In the genomic region with DNA sequence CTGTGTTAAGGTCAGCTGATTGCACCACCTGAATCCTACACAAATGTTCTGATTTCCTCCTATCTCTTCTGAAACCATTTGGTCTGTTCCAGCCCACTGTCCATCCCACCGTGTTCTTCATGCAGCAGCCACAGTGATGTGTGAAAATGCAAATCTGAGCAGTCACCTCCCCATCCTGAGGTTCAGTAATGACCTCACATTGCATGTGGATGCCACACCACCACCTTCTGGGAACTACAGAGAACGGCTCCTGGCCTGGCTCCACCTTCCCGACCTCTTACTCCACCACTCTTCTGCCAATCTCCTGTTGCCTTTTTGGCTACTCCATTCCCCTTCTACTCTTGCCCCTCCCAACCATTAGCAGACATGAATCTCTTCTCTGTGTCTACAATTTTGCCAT, we compare ENCODE assay signal across 10 cellular contexts.
A peak's percentile ranks its signal among the peaks of the same experiment; 100 is the strongest.
DNase-seq lines count a peak whose midpoint lies in the region; ATAC-seq and TF ChIP-seq lines count a peak whose summit lies in the region.
"Had no signal": no experiment of that assay in that cellular context is flagged by ENCODE, and none has a peak within 500 bp of the region (broad histone marks: within the 10 kb centered on the region; RNA-seq: fewer than 3 reads in every experiment).

No MANE protein-coding gene starts in this region.

- no peaks in the 10 kb centered on the region for H3K36me3 Mint-ChIP-seq in naive thymus-derived CD8-positive, alpha-beta T cell

- no peak for ATAC-seq in naive thymus-derived CD8-positive, alpha-beta T cell

- peaks cover 34% of the 10 kb centered on the region for H3F3A ChIP-seq in GM23248 (ENCODE audit: insufficient read depth)

- H3K27me3 ChIP-seq in GM23248 (replicated peaks; ENCODE audit: insufficient read depth), result no peaks in the 10 kb centered on the region
- no peaks in the 10 kb centered on the region for H3K27me3 ChIP-seq in ovary

- H3K4me1 ChIP-seq in GM23248 (ENCODE audit: insufficient read depth), result peaks cover 31% of the 10 kb centered on the region
- H3K4me1 ChIP-seq in OCI-LY7 (ENCODE audit: insufficient read depth, low read length, poor library complexity, severe bottlenecking), result no peaks in the 10 kb centered on the region
- H3K4me1 ChIP-seq in ovary (ENCODE audit: insufficient read depth), result peaks cover 11% of the 10 kb centered on the region

- H2AFZ ChIP-seq in GM23248 (no peak overlapping the region), OCI-LY7 (ENCODE audit: low read length) (no peak overlapping the region)

- no peak for TF ChIP-seq POLR2A in ovary (IDR thresholded peaks at IDR 0.05)

- H3K9me3 Mint-ChIP-seq in naive thymus-derived CD8-positive, alpha-beta T cell, result no peaks in the 10 kb centered on the region

- 0 out of 2 replicates have a peak, but pooled peaks cover 6% of the 10 kb centered on the region for H3K36me3 ChIP-seq in GM23248 (ENCODE audit: low read depth)
- no peaks in the 10 kb centered on the region for H3K36me3 ChIP-seq in OCI-LY7 (ENCODE audit: insufficient read depth, low read length)
- no peaks in the 10 kb centered on the region for H3K36me3 ChIP-seq in ovary

- in situ Hi-C loops in GM23248 (cut with MboI), result no loop called here

- H3K79me2 ChIP-seq in GM23248 (ENCODE audit: insufficient read depth) (no peaks in the 10 kb centered on the region), OCI-LY7 (ENCODE audit: insufficient read depth, low read depth, low read length) (no peaks in the 10 kb centered on the region)

- H3K27ac ChIP-seq in GM23248 (no peak overlapping the region), OCI-LY7 (ENCODE audit: low read depth, low read length, poor library complexity, severe bottlenecking) (no peak overlapping the region), ovary (no peak overlapping the region)
- H3K27ac ChIP-seq: epithelial cell of prostate had no signal

- intact Hi-C loops in OCI-LY7 (cut with micrococcal nuclease; ENCODE audit: unreplicated experiment) (no loop called here), ovary (cut with DNase I) (no loop called here)

- no TSS peak for BruUV-seq in OCI-LY7 (replicated peaks; lab: Mats Ljungman, UMichigan)

- H3K4me2 ChIP-seq in GM23248 (ENCODE audit: unreplicated experiment) (no peak overlapping the region), OCI-LY7 (ENCODE audit: low read length) (no peak overlapping the region)

- no peaks in the 10 kb centered on the region for H3K9me2 ChIP-seq in GM23248 (ENCODE audit: insufficient read depth)
- no peaks in the 10 kb centered on the region for H3K9me2 ChIP-seq in OCI-LY7 (ENCODE audit: insufficient read depth, low read length)

- H3K9me3 ChIP-seq in GM23248 (ENCODE audit: low read depth), result no peaks in the 10 kb centered on the region
- H3K9me3 ChIP-seq in OCI-LY7 (ENCODE audit: low read length), result no peaks in the 10 kb centered on the region
- no peaks in the 10 kb centered on the region for H3K9me3 ChIP-seq in ovary

- H3K4me3 ChIP-seq in GM23248, result no peak overlapping the region
- no peak overlapping the region for H3K4me3 ChIP-seq in OCI-LY7 (ENCODE audit: low read depth, low read length, poor library complexity, severe bottlenecking)
- H3K4me3 ChIP-seq in ovary, result no peak overlapping the region

- no peak overlapping the region for H3K27ac Mint-ChIP-seq in naive thymus-derived CD8-positive, alpha-beta T cell

- H3K4me3 Mint-ChIP-seq in naive thymus-derived CD8-positive, alpha-beta T cell, result no peak overlapping the region

- no peaks in the 10 kb centered on the region for H3K4me1 Mint-ChIP-seq in naive thymus-derived CD8-positive, alpha-beta T cell

- 77 to 79% methylated on average over 3 of the region's 3 CpGs for WGBS in GM23248 (ENCODE audit: low coverage in 1 of 2, low lambda C conversion rate in 2 of 2, missing lambda C conversion rate in 2 of 2), 2 experiments
- WGBS in ovary, 3 donors, result 64 to 88% (median 80%) methylated on average over 3 of the region's 3 CpGs

- no peak overlapping the region for H3K9ac ChIP-seq in GM23248

- CTCF ChIA-PET in OCI-LY7 (lab: Charles Lee; ENCODE audit: unreplicated experiment), result no interaction called here

- no peaks in the 10 kb centered on the region for H3K27me3 Mint-ChIP-seq in naive thymus-derived CD8-positive, alpha-beta T cell

- no peak for TF ChIP-seq EP300 in ovary (IDR thresholded peaks at IDR 0.05)

- POLR2A ChIA-PET in OCI-LY7 (lab: Charles Lee), result no interaction called here
- POLR2A ChIA-PET in naive thymus-derived CD8-positive, alpha-beta T cell (lab: Charles Lee), result no interaction called here

- DNase-seq in GM23248, result peak; percentile 36
- peak; percentile 6 for DNase-seq in OCI-LY7 (ENCODE audit: low spot score)
- DNase-seq in iris pigment epithelial cell (ENCODE audit: low read depth), result peak; percentile 31
- DNase-seq in naive thymus-derived CD8-positive, alpha-beta T cell, result no peak
- no peak for DNase-seq in activated CD8-positive, alpha-beta memory T cell treated with anti-CD3 and anti-CD28 coated beads for 24 hours
- no peak for DNase-seq in NCI-H187 treated with DMSO at 0.1 percent for 48 hours (lab: John Stamatoyannopoulos, UW)
- no peak for DNase-seq in ovary
- DNase-seq: NCI-H1092 had no signal

- TF ChIP-seq CTCF in GM12873 (IDR thresholded peaks at IDR 0.05; ENCODE audit: insufficient read depth, low read depth, low read length, missing control alignments), result peak; percentile 27
- TF ChIP-seq CTCF in OCI-LY7 (conservative IDR thresholded peaks at IDR 0.05; ENCODE audit: low read length), result no peak
- TF ChIP-seq CTCF in ovary (IDR thresholded peaks at IDR 0.05), result no peak

- H4K20me1 ChIP-seq in GM23248 (ENCODE audit: insufficient read depth) (no peaks in the 10 kb centered on the region), OCI-LY7 (ENCODE audit: insufficient read depth, low read length) (no peaks in the 10 kb centered on the region)

Comparison
In these comparisons a context has a peak if more than half of its experiments do, and no peak if none do; other contexts are left out.
1. DNase-seq: peak in GM23248 (single experiment), OCI-LY7 (single experiment) and iris pigment epithelial cell (single experiment); none in naive thymus-derived CD8-positive, alpha-beta T cell (0 of 10), activated CD8-positive, alpha-beta memory T cell treated with anti-CD3 and anti-CD28 coated beads for 24 hours (single experiment), NCI-H187 treated with DMSO at 0.1 percent for 48 hours (single experiment) and ovary (0 of 5).